16 cellular contexts compared by ENCODE assay signal in the genomic region with DNA sequence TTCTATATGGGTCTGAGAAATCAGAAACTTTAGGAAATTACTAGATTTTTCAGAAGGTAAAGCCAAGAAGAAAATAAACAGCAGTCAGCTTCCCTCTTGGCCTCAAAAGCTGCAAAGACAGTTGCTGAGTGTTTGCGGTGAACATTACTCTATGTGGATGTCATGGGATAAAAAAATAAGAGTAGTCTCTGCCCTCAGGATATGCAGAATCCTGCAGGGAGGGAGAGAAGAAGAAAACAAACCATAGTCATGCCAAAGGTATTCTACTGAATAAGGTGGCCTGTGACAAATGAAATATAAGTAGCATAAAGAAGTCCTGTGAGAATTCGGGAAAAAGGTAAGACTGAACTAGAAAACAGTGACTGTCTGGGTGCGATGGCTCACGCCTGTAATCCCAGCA. TPM values are rescaled to one million over a fixed set of nuclear protein-coding genes. Genes with fewer than 3 reads are reported as not detected.
DNase-seq lines count a peak whose midpoint lies in the region; ATAC-seq and TF ChIP-seq lines count a peak whose summit lies in the region.
"Had no signal": no experiment of that assay in that cellular context is flagged by ENCODE, and none has a peak within 500 bp of the region (broad histone marks: within the 10 kb centered on the region; RNA-seq: fewer than 3 reads in every experiment).

No MANE protein-coding gene starts in this region.

- no peaks in the 10 kb centered on the region for H3K27me3 Mint-ChIP-seq in activated CD4-positive, alpha-beta T cell treated with anti-CD3 and anti-CD28 coated beads, Interleukin-2, amount 10 ng/mL, durations not matched to agents 24 days and 14 days
- H3K27me3 Mint-ChIP-seq in central memory CD8-positive, alpha-beta T cell = no peaks in the 10 kb centered on the region
- no peaks in the 10 kb centered on the region for H3K27me3 Mint-ChIP-seq in osteocyte (ENCODE audit: unreplicated experiment)

- H3K36me3 Mint-ChIP-seq in activated CD4-positive, alpha-beta T cell treated with anti-CD3 and anti-CD28 coated beads, Interleukin-2, amount 10 ng/mL, durations not matched to agents 24 days and 14 days (ENCODE audit: low read depth) = peaks cover 63% of the 10 kb centered on the region
- peaks cover 37% of the 10 kb centered on the region for H3K36me3 Mint-ChIP-seq in central memory CD8-positive, alpha-beta T cell (ENCODE audit: insufficient read depth)
- peaks cover 47% of the 10 kb centered on the region for H3K36me3 Mint-ChIP-seq in osteocyte (ENCODE audit: unreplicated experiment)

- no peak for TF ChIP-seq CTCF in osteocyte (IDR thresholded peaks at IDR 0.05)

- intact Hi-C loops in activated CD4-positive, alpha-beta T cell treated with anti-CD3 and anti-CD28 coated beads, Interleukin-2, amount 10 ng/mL, durations not matched to agents 24 days and 14 days (cut with micrococcal nuclease) = no loop called here

- H3K4me3 Mint-ChIP-seq in activated CD4-positive, alpha-beta T cell treated with anti-CD3 and anti-CD28 coated beads, Interleukin-2, amount 10 ng/mL, durations not matched to agents 24 days and 14 days = peak overlapping the region; percentile 67
- peak overlapping the region; percentile 68 for H3K4me3 Mint-ChIP-seq in central memory CD8-positive, alpha-beta T cell
- H3K4me3 Mint-ChIP-seq in osteocyte (ENCODE audit: unreplicated experiment) = peak overlapping the region; percentile 17

- H3K4me1 Mint-ChIP-seq in activated CD4-positive, alpha-beta T cell treated with anti-CD3 and anti-CD28 coated beads, Interleukin-2, amount 10 ng/mL, durations not matched to agents 24 days and 14 days = peaks cover 41% of the 10 kb centered on the region
- H3K4me1 Mint-ChIP-seq in central memory CD8-positive, alpha-beta T cell = peaks cover 49% of the 10 kb centered on the region
- H3K4me1 Mint-ChIP-seq in osteocyte (ENCODE audit: unreplicated experiment) = peaks cover 43% of the 10 kb centered on the region

- peak overlapping the region; percentile 95 for H3K27ac Mint-ChIP-seq in activated CD4-positive, alpha-beta T cell treated with anti-CD3 and anti-CD28 coated beads, Interleukin-2, amount 10 ng/mL, durations not matched to agents 24 days and 14 days
- peak overlapping the region; percentile 89 for H3K27ac Mint-ChIP-seq in central memory CD8-positive, alpha-beta T cell (ENCODE audit: low read depth)
- H3K27ac Mint-ChIP-seq in osteocyte (ENCODE audit: unreplicated experiment) = peak overlapping the region; percentile 86

- DNase-seq in activated CD4-positive, alpha-beta T cell treated with anti-CD3 and anti-CD28 coated beads, Interleukin-2, amount 10 ng/mL, durations not matched to agents 24 days and 14 days = no peak
- DNase-seq in activated CD4-positive, alpha-beta T cell treated with anti-CD3 and anti-CD28 coated beads, Interleukin-2, amount 50 U/mL, for 1 hour = no peak
- DNase-seq in T1000 (lab: John Stamatoyannopoulos, UW) (peak; percentile 58), osteocyte (ENCODE audit: extremely low spot score, unreplicated experiment) (no peak), HuH-7.5 (ENCODE audit: low spot score) (no peak), NCI-H345 treated with DMSO at 0.1 percent for 48 hours (lab: John Stamatoyannopoulos, UW; ENCODE audit: unreplicated experiment) (no peak)
- no peak for DNase-seq in central memory CD8-positive, alpha-beta T cell (ENCODE audit: low spot score in 2 of 2)
- DNase-seq in stimulated activated CD4-positive, alpha-beta T cell treated with anti-CD3 and anti-CD28 coated beads, Interleukin-15, amount 100 ng/mL, for 24 hours = no peak
- DNase-seq: caudate nucleus; NCI-H146; NK-92 treated with Interleukin-12 subunit alpha and Interleukin-12 subunit beta, amount 100 ng/mL, for 24 hours; sigmoid colon; SW 1271; upper lobe of left lung had no signal

- no peaks in the 10 kb centered on the region for H3K9me3 Mint-ChIP-seq in activated CD4-positive, alpha-beta T cell treated with anti-CD3 and anti-CD28 coated beads, Interleukin-2, amount 10 ng/mL, durations not matched to agents 24 days and 14 days
- no peaks in the 10 kb centered on the region for H3K9me3 Mint-ChIP-seq in central memory CD8-positive, alpha-beta T cell
- no peaks in the 10 kb centered on the region for H3K9me3 Mint-ChIP-seq in osteocyte (ENCODE audit: unreplicated experiment)

- ATAC-seq in central memory CD8-positive, alpha-beta T cell (replicated peaks; ENCODE audit: extremely low read depth, poor library complexity, severe bottlenecking) = no peak
- ATAC-seq: HCT116, HepG2 had no signal

RNA-seq across cellular contexts. Expression of a gene that starts 19.0 kb away (rescaled TPM):
- 206 and 214 TPM in 2 replicates for total RNA-seq in activated CD4-positive, alpha-beta T cell treated with anti-CD3 and anti-CD28 coated beads, Interleukin-2, amount 10 ng/mL, durations not matched to agents 24 days and 14 days
- 177 and 191 TPM in 2 replicates for total RNA-seq in osteocyte

RNA-seq across cellular contexts. Expression of a gene that starts 19.3 kb away (rescaled TPM):
- total RNA-seq in activated CD4-positive, alpha-beta T cell treated with anti-CD3 and anti-CD28 coated beads, Interleukin-2, amount 10 ng/mL, durations not matched to agents 24 days and 14 days = 43.8 and 46.9 TPM in 2 replicates
- 49.8 and 54.4 TPM in 2 replicates for total RNA-seq in osteocyte

Comparison
In these comparisons a context has a peak if more than half of its experiments do, and no peak if none do; other contexts are left out.
1. H3K4me3 Mint-ChIP-seq: peak in every context shown above with its lines; median percentile 68 in central memory CD8-positive, alpha-beta T cell; 67 in activated CD4-positive, alpha-beta T cell treated with anti-CD3 and anti-CD28 coated beads, Interleukin-2, amount 10 ng/mL, durations not matched to agents 24 days and 14 days; 17 in osteocyte.